ENCODE assay signal across 1 cellular context in genomic region chr19:1173160-1173844, GRCh38.
TF ChIP-seq lines count a peak whose summit lies in the region.

No MANE protein-coding gene starts in this region.

TF ChIP-seq in HepG2, 621 proteins besides CTCF, POLR2A, EP300 and RAD21 (continued from another document):
- TF ChIP-seq KIAA2018 (CRISPR knock-in tag; IDR thresholded peaks at IDR 0.05; ENCODE audit: borderline replicate concordance) = no peak
- TF ChIP-seq RXRA (CRISPR knock-in tag; IDR thresholded peaks at IDR 0.05) = no peak
- TF ChIP-seq, protein P1, sequence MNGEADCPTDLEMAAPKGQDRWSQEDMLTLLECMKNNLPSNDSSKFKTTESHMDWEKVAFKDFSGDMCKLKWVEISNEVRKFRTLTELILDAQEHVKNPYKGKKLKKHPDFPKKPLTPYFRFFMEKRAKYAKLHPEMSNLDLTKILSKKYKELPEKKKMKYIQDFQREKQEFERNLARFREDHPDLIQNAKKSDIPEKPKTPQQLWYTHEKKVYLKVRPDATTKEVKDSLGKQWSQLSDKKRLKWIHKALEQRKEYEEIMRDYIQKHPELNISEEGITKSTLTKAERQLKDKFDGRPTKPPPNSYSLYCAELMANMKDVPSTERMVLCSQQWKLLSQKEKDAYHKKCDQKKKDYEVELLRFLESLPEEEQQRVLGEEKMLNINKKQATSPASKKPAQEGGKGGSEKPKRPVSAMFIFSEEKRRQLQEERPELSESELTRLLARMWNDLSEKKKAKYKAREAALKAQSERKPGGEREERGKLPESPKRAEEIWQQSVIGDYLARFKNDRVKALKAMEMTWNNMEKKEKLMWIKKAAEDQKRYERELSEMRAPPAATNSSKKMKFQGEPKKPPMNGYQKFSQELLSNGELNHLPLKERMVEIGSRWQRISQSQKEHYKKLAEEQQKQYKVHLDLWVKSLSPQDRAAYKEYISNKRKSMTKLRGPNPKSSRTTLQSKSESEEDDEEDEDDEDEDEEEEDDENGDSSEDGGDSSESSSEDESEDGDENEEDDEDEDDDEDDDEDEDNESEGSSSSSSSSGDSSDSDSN (CRISPR knock-in tag; IDR thresholded peaks at IDR 0.05) = peak; percentile 47
- no peak for TF ChIP-seq ZNF451 (CRISPR knock-in tag; IDR thresholded peaks at IDR 0.05)
- TF ChIP-seq HOXA5 (CRISPR knock-in tag; IDR thresholded peaks at IDR 0.05) = no peak
- no peak for TF ChIP-seq ZNF746 (CRISPR knock-in tag; IDR thresholded peaks at IDR 0.05)
- no peak for TF ChIP-seq ZNF598 (CRISPR knock-in tag; IDR thresholded peaks at IDR 0.05; ENCODE audit: borderline replicate concordance)
- no peak for TF ChIP-seq ZNF33B (CRISPR knock-in tag; IDR thresholded peaks at IDR 0.05)
- no peak for TF ChIP-seq ZSCAN31 (CRISPR knock-in tag; IDR thresholded peaks at IDR 0.05; ENCODE audit: low read depth)
- no peak for TF ChIP-seq TSC22D2 (CRISPR knock-in tag; IDR thresholded peaks at IDR 0.05; ENCODE audit: borderline replicate concordance)
- TF ChIP-seq, protein P2, sequence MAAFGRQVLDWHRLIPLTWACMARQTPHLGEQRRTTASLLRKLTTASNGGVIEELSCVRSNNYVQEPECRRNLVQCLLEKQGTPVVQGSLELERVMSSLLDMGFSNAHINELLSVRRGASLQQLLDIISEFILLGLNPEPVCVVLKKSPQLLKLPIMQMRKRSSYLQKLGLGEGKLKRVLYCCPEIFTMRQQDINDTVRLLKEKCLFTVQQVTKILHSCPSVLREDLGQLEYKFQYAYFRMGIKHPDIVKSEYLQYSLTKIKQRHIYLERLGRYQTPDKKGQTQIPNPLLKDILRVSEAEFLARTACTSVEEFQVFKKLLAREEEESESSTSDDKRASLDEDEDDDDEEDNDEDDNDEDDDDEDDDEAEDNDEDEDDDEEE (CRISPR knock-in tag; IDR thresholded peaks at IDR 0.05) = no peak
- TF ChIP-seq, protein P3, sequence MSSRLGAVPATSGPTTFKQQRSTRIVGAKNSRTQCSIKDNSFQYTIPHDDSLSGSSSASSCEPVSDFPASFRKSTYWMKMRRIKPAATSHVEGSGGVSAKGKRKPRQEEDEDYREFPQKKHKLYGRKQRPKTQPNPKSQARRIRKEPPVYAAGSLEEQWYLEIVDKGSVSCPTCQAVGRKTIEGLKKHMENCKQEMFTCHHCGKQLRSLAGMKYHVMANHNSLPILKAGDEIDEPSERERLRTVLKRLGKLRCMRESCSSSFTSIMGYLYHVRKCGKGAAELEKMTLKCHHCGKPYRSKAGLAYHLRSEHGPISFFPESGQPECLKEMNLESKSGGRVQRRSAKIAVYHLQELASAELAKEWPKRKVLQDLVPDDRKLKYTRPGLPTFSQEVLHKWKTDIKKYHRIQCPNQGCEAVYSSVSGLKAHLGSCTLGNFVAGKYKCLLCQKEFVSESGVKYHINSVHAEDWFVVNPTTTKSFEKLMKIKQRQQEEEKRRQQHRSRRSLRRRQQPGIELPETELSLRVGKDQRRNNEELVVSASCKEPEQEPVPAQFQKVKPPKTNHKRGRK (CRISPR knock-in tag; IDR thresholded peaks at IDR 0.05) = no peak
